8 cellular contexts compared by ENCODE assay signal in the genomic region with DNA sequence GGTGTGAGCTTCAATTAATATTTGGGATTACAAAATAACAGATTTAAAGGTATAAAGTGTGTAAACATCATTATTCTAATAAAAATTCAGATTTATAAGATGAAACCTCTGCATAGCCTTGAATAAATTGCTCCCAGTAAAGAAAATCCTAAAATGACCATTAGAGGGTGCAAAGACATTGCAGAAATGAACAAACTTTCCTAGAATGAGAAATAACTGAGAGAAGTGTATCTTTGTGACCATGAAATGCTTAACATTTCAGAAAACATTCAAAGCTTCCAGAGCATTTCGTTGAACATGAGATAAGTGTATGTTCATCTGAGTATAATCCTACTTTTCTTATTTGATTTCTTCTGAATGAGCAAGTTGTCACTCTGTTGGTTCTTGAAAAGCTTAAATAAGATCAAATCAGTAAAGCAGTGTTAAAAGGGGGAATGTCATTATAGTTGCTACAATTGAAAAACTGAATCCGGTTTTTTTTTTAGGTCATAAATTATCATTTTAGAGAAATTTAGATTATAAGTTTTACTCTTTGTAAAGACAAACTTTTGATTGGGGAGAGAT. TPM values are rescaled to one million over a fixed set of nuclear protein-coding genes. Genes with fewer than 3 reads are reported as not detected.
DNase-seq lines count a peak whose midpoint lies in the region; ATAC-seq and TF ChIP-seq lines count a peak whose summit lies in the region.

No MANE protein-coding gene starts in this region.

- H3K9me3 ChIP-seq in adrenal gland (replicated peaks in 1 of 3): peaks cover 0 to 4% (median 0%) of the 10 kb centered on the region in 3 donors
- H3K9me3 ChIP-seq in liver (ENCODE audit: control insufficient read depth in 4 of 4, low read length in 3 of 4): no peaks in the 10 kb centered on the region

- H3K27me3 ChIP-seq in adrenal gland (no peaks in the 10 kb centered on the region), liver (ENCODE audit: control insufficient read depth in 4 of 4, insufficient read depth in 4 of 4, low read length in 3 of 4) (no peaks in the 10 kb centered on the region)

- no peak overlapping the region for H3K4me3 ChIP-seq in adrenal gland
- H3K4me3 ChIP-seq in liver (ENCODE audit: low read depth in 1 of 3, low read length in 3 of 3): no peak overlapping the region

- CTCF ChIA-PET in activated naive CD4-positive, alpha-beta T cell treated with anti-CD3 and anti-CD28 coated beads, Interleukin-2, amount 10 ng/mL, durations not matched to agents 7 days and 5 days (lab: Charles Lee): no interaction called here

- no peak for ATAC-seq in GM21381 (IDR thresholded peaks at IDR 0.05; ENCODE audit: unreplicated experiment)
- ATAC-seq in GM21786 (IDR thresholded peaks at IDR 0.05; ENCODE audit: unreplicated experiment): no peak

- peak; percentile 33 for DNase-seq in EH (ENCODE audit: low read depth)
- peak; percentile 79 for DNase-seq in NCI-H1105 treated with DMSO at 0.1 percent for 48 hours (lab: John Stamatoyannopoulos, UW)
- no peak for DNase-seq in adrenal gland
- DNase-seq in activated naive CD4-positive, alpha-beta T cell treated with anti-CD3 and anti-CD28 coated beads, Interleukin-2, amount 10 ng/mL, durations not matched to agents 7 days and 5 days: no peak
- no peak for DNase-seq in activated naive CD4-positive, alpha-beta T cell treated with anti-CD3 and anti-CD28 coated beads, Interleukin-2, amount 50 U/mL, for 16 hours

- peak; percentile 38 to 66 (median 50) for TF ChIP-seq CTCF in adrenal gland (IDR thresholded peaks at IDR 0.05)
- peak; percentile 64 for TF ChIP-seq CTCF in liver (IDR thresholded peaks at IDR 0.05; ENCODE audit: low read depth, low read length, missing input control)

- no peak overlapping the region for H3K9ac ChIP-seq in liver (ENCODE audit: low read depth in 1 of 2, low read length in 2 of 2)

- H3K4me1 Mint-ChIP-seq in activated naive CD4-positive, alpha-beta T cell treated with anti-CD3 and anti-CD28 coated beads, Interleukin-2, amount 10 ng/mL, durations not matched to agents 7 days and 5 days: no peaks in the 10 kb centered on the region

- H3K36me3 ChIP-seq in adrenal gland (replicated peaks in 1 of 2): no peaks in the 10 kb centered on the region
- no peaks in the 10 kb centered on the region for H3K36me3 ChIP-seq in liver (ENCODE audit: control insufficient read depth in 4 of 4, insufficient read depth in 3 of 4, low read depth in 1 of 4, low read length in 3 of 4)

- H3K27ac ChIP-seq in adrenal gland (no peak overlapping the region), liver (ENCODE audit: low read depth in 1 of 2, low read length in 2 of 2) (no peak overlapping the region)

- intact Hi-C loops in adrenal gland (cut with DNase I): loop anchor here in 1 of 2 donors (10.0 kb wide), 1 partner anchor 598 kb away; no protein-coding TSS in a partner anchor

- peaks cover 3% of the 10 kb centered on the region for H3K27me3 Mint-ChIP-seq in activated naive CD4-positive, alpha-beta T cell treated with anti-CD3 and anti-CD28 coated beads, Interleukin-2, amount 10 ng/mL, durations not matched to agents 7 days and 5 days

- H3K27ac Mint-ChIP-seq in activated naive CD4-positive, alpha-beta T cell treated with anti-CD3 and anti-CD28 coated beads, Interleukin-2, amount 10 ng/mL, durations not matched to agents 7 days and 5 days: no peak overlapping the region

- H3K4me3 Mint-ChIP-seq in activated naive CD4-positive, alpha-beta T cell treated with anti-CD3 and anti-CD28 coated beads, Interleukin-2, amount 10 ng/mL, durations not matched to agents 7 days and 5 days: no peak overlapping the region

- peak; percentile 92 to 93 for TF ChIP-seq RAD21 in liver (IDR thresholded peaks at IDR 0.05)

- H3K4me1 ChIP-seq in adrenal gland (replicated peaks in 1 of 2) (peaks cover 0 to 4% of the 10 kb centered on the region in 2 donors), liver (ENCODE audit: control insufficient read depth in 4 of 4, insufficient read depth in 4 of 4, low read length in 3 of 4) (no peaks in the 10 kb centered on the region)

- no peaks in the 10 kb centered on the region for H3K9me3 Mint-ChIP-seq in activated naive CD4-positive, alpha-beta T cell treated with anti-CD3 and anti-CD28 coated beads, Interleukin-2, amount 10 ng/mL, durations not matched to agents 7 days and 5 days

- H3K36me3 Mint-ChIP-seq in activated naive CD4-positive, alpha-beta T cell treated with anti-CD3 and anti-CD28 coated beads, Interleukin-2, amount 10 ng/mL, durations not matched to agents 7 days and 5 days: no peaks in the 10 kb centered on the region

- TF ChIP-seq POLR2A in adrenal gland (IDR thresholded peaks at IDR 0.05): no peak

- 17 to 19% (median 18%) methylated on average over 2 of the region's 2 CpGs for WGBS in adrenal gland, 4 donors
- 27% methylated on average over 2 of the region's 2 CpGs for WGBS in liver

TF ChIP-seq in liver, 16 proteins besides CTCF, POLR2A, EP300 and RAD21:
- TF ChIP-seq HNF4A (conservative IDR thresholded peaks at IDR 0.05) (no peak), HNF4G (IDR thresholded peaks at IDR 0.05) (no peak), RXRA (IDR thresholded peaks at IDR 0.05) (no peak), SP1 (IDR thresholded peaks at IDR 0.05) (no peak), JUND (IDR thresholded peaks at IDR 0.05) (no peak), FOXA1 (IDR thresholded peaks at IDR 0.05) (no peak), YY1 (IDR thresholded peaks at IDR 0.05) (no peak), GABPA (IDR thresholded peaks at IDR 0.05 in 1 of 2, conservative IDR thresholded peaks at IDR 0.05 in 1 of 2) (no peak), NR2F2 (IDR thresholded peaks at IDR 0.05) (no peak), EGR1 (IDR thresholded peaks at IDR 0.05; ENCODE audit: low read depth in 2 of 2) (no peak), TAF1 (conservative IDR thresholded peaks at IDR 0.05) (no peak)
- TF ChIP-seq, protein P1, sequence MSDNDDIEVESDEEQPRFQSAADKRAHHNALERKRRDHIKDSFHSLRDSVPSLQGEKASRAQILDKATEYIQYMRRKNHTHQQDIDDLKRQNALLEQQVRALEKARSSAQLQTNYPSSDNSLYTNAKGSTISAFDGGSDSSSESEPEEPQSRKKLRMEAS (IDR thresholded peaks at IDR 0.05): no peak
- TF ChIP-seq, protein P2, sequence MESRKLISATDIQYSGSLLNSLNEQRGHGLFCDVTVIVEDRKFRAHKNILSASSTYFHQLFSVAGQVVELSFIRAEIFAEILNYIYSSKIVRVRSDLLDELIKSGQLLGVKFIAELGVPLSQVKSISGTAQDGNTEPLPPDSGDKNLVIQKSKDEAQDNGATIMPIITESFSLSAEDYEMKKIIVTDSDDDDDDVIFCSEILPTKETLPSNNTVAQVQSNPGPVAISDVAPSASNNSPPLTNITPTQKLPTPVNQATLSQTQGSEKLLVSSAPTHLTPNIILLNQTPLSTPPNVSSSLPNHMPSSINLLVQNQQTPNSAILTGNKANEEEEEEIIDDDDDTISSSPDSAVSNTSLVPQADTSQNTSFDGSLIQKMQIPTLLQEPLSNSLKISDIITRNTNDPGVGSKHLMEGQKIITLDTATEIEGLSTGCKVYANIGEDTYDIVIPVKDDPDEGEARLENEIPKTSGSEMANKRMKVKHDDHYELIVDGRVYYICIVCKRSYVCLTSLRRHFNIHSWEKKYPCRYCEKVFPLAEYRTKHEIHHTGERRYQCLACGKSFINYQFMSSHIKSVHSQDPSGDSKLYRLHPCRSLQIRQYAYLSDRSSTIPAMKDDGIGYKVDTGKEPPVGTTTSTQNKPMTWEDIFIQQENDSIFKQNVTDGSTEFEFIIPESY (IDR thresholded peaks at IDR 0.05): no peak
- TF ChIP-seq, protein P3, sequence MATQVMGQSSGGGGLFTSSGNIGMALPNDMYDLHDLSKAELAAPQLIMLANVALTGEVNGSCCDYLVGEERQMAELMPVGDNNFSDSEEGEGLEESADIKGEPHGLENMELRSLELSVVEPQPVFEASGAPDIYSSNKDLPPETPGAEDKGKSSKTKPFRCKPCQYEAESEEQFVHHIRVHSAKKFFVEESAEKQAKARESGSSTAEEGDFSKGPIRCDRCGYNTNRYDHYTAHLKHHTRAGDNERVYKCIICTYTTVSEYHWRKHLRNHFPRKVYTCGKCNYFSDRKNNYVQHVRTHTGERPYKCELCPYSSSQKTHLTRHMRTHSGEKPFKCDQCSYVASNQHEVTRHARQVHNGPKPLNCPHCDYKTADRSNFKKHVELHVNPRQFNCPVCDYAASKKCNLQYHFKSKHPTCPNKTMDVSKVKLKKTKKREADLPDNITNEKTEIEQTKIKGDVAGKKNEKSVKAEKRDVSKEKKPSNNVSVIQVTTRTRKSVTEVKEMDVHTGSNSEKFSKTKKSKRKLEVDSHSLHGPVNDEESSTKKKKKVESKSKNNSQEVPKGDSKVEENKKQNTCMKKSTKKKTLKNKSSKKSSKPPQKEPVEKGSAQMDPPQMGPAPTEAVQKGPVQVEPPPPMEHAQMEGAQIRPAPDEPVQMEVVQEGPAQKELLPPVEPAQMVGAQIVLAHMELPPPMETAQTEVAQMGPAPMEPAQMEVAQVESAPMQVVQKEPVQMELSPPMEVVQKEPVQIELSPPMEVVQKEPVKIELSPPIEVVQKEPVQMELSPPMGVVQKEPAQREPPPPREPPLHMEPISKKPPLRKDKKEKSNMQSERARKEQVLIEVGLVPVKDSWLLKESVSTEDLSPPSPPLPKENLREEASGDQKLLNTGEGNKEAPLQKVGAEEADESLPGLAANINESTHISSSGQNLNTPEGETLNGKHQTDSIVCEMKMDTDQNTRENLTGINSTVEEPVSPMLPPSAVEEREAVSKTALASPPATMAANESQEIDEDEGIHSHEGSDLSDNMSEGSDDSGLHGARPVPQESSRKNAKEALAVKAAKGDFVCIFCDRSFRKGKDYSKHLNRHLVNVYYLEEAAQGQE (IDR thresholded peaks at IDR 0.05): no peak
- TF ChIP-seq, protein P4, sequence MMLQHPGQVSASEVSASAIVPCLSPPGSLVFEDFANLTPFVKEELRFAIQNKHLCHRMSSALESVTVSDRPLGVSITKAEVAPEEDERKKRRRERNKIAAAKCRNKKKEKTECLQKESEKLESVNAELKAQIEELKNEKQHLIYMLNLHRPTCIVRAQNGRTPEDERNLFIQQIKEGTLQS (IDR thresholded peaks at IDR 0.05): no peak
TF ChIP-seq in liver: peak in this region for 0.

RNA-seq across cellular contexts. Expression of a gene that starts 24.7 kb away (rescaled TPM):
- total RNA-seq in adrenal gland: 10 to 100 TPM; 12.1 to 38.1 (median 25.1) TPM
- polyA plus RNA-seq in adrenal gland: 10 to 100 TPM; 12.7 to 26.2 (median 13.8) TPM
- 10 to 100 TPM; 10.8 to 19.0 TPM for total RNA-seq in liver
- 10 to 100 TPM in 1 of 2 donors, 1 to 10 TPM in 1; 8.6 to 15.7 TPM for polyA plus RNA-seq in liver

Comparison
In these comparisons a context has a peak if more than half of its experiments do, and no peak if none do; other contexts are left out.
1. DNase-seq: peak in EH (single experiment) and NCI-H1105 treated with DMSO at 0.1 percent for 48 hours (single experiment); none in adrenal gland (0 of 7), activated naive CD4-positive, alpha-beta T cell treated with anti-CD3 and anti-CD28 coated beads, Interleukin-2, amount 10 ng/mL, durations not matched to agents 7 days and 5 days (single experiment) and activated naive CD4-positive, alpha-beta T cell treated with anti-CD3 and anti-CD28 coated beads, Interleukin-2, amount 50 U/mL, for 16 hours (single experiment).